ENCODE assay signal across 26 cellular contexts in genomic region chrX:55648434-55648833, GRCh38. TPM values are rescaled to one million over a fixed set of nuclear protein-coding genes. Genes with fewer than 3 reads are reported as not detected.
DNase-seq lines count a peak whose midpoint lies in the region; ATAC-seq and TF ChIP-seq lines count a peak whose summit lies in the region.
"Had no signal": no experiment of that assay in that cellular context is flagged by ENCODE, and none has a peak within 500 bp of the region (broad histone marks: within the 10 kb centered on the region; RNA-seq: fewer than 3 reads in every experiment).

No MANE protein-coding gene starts in this region.

- H3K4me3 ChIP-seq in GM12865 (ENCODE audit: low read depth, low read length) = no peak overlapping the region
- no peak overlapping the region for H3K4me3 ChIP-seq in foreskin fibroblast (ENCODE audit: low read depth in 1 of 2, low read length in 2 of 2)
- H3K4me3 ChIP-seq: vagina had no signal

- DNase-seq in GM12865 (ENCODE audit: low read depth) (peak; percentile 33), omental fat pad (ENCODE audit: low spot score) (no peak), foreskin fibroblast (no peak), head of caudate nucleus (no peak), erythroblast (lab: John Stamatoyannopoulos, UW) (no peak)
- DNase-seq: activated CD4-positive, CD25-positive, alpha-beta regulatory T cell treated with anti-CD3 and anti-CD28 coated beads, Interleukin-2, amount 50 U/mL, for 72 hours; activated CD8-positive, alpha-beta memory T cell treated with anti-CD3 and anti-CD28 coated beads, Interleukin-2, amount 10 ng/mL, durations not matched to agents 7 days and 5 days; activated effector memory CD4-positive, alpha-beta T cell treated with Interleukin-2 at 50 U/mL for 16 hours; amniotic stem cell; CD4-positive, CD25-positive, alpha-beta regulatory T cell; central memory CD4-positive, alpha-beta T cell; DMS53; effector memory CD4-positive, alpha-beta T cell; NCI-H1436; NCI-H226; NK-92 treated with Interleukin-12 subunit alpha and Interleukin-12 subunit beta, amount 100 ng/mL, for 24 hours had no signal

- TF ChIP-seq POLR2A in erythroblast (IDR thresholded peaks at IDR 0.05; ENCODE audit: low read length) = no peak

- TF ChIP-seq CTCF in GM12865 (IDR thresholded peaks at IDR 0.05; ENCODE audit: insufficient read depth, low read depth, low read length, missing control alignments) (no peak), omental fat pad (IDR thresholded peaks at IDR 0.05) (no peak), foreskin fibroblast (IDR thresholded peaks at IDR 0.05; ENCODE audit: low read depth, low read length) (no peak)

- ATAC-seq in GM19324 (IDR thresholded peaks at IDR 0.05; ENCODE audit: low FRiP score, unreplicated experiment) (peak; percentile 61), GM21786 (IDR thresholded peaks at IDR 0.05; ENCODE audit: unreplicated experiment) (peak; percentile 47), HG03175 (IDR thresholded peaks at IDR 0.05; ENCODE audit: unreplicated experiment) (peak; percentile 94), omental fat pad (ENCODE audit: low FRiP score) (no peak)
- ATAC-seq: activated CD8-positive, alpha-beta memory T cell treated with anti-CD3 and anti-CD28 coated beads, Interleukin-2, amount 10 ng/mL, durations not matched to agents 7 days and 5 days; Right ventricle myocardium inferior had no signal

- intact Hi-C loops in head of caudate nucleus (cut with DNase I) = no loop called here

RNA-seq across cellular contexts. Expression of gene FOXR2, which starts 25.2 kb away (rescaled TPM):
- total RNA-seq in omental fat pad = not detected
- total RNA-seq: A673; activated CD8-positive, alpha-beta memory T cell treated with anti-CD3 and anti-CD28 coated beads, Interleukin-2, amount 10 ng/mL, durations not matched to agents 7 days and 5 days; CD4-positive, CD25-positive, alpha-beta regulatory T cell; H1; HT-29; LHCN-M2; mesothelial cell of epicardium; Right ventricle myocardium inferior; vagina had no signal
